Comparison of ENCODE assay signal across 33 cellular contexts in the genomic region with DNA sequence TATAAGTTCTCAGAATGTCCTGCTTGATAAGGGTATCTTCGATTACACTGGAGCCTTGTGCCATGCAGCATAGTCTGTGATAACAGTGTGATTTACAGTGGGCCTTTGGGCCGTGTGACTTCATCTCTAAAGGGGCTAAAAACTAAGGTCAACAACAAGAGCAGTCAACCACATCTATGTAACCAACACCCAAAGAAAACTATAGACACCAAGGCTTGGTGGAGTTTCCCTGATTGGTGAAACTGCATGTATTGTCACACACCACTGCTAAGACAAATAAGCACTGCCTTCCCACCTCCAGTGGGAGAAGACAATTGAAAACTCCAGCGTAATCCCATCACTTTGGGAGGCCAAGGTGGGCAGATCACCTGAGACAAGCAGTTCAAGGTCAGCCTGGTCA.
"Had no signal": no experiment of that assay in that cellular context is flagged by ENCODE, and none has a peak within 500 bp of the region (broad histone marks: within the 10 kb centered on the region; RNA-seq: fewer than 3 reads in every experiment).

No MANE protein-coding gene starts in this region.

- H3K4me3 Mint-ChIP-seq: activated B cell treated with CpG ODN at 0.5 μM for 24 hours; activated CD4-positive, alpha-beta memory T cell treated with anti-CD3 and anti-CD28 coated beads for 36 hours; activated CD4-positive, alpha-beta T cell treated with anti-CD3 and anti-CD28 coated beads, Interleukin-2, amount 10 ng/mL, durations not matched to agents 24 days and 14 days; activated CD8-positive, alpha-beta T cell treated with anti-CD3 and anti-CD28 coated beads for 36 hours; activated naive CD4-positive, alpha-beta T cell treated with anti-CD3 and anti-CD28 coated beads for 36 hours; activated naive CD8-positive, alpha-beta T cell treated with anti-CD3 and anti-CD28 coated beads for 36 hours; activated T-cell treated with anti-CD3 and anti-CD28 coated beads, Interleukin-2, amount 50 U/mL, for 4 hours; activated T-cell treated with anti-CD3 and anti-CD28 coated beads, Interleukin-2, amount 50 U/mL, for 72 hours; activated T-helper 1 cell treated with anti-CD3 and anti-CD28 coated beads, Interleukin-12 subunit alpha, Interleukin-12 subunit beta, Interleukin-2, Interleukin-4 antibody, amounts not matched to agents 30 ng/mL and 10 ng/mL and 1 ng/mL, durations not matched to agents 14 hours and 24 hours and 36 hours; activated T-helper 17 cell treated with anti-CD3 and anti-CD28 coated beads, Interleukin-2, amount 50 U/mL, for 72 hours; T-helper 17 cell had no signal

- H3K27me3 Mint-ChIP-seq: activated B cell treated with CpG ODN at 0.5 μM for 24 hours; activated CD4-positive, alpha-beta memory T cell treated with anti-CD3 and anti-CD28 coated beads for 36 hours; activated CD4-positive, alpha-beta T cell treated with anti-CD3 and anti-CD28 coated beads, Interleukin-2, amount 10 ng/mL, durations not matched to agents 24 days and 14 days; activated CD8-positive, alpha-beta T cell treated with anti-CD3 and anti-CD28 coated beads for 36 hours; activated T-helper 17 cell treated with anti-CD3 and anti-CD28 coated beads, Interleukin-2, amount 50 U/mL, for 72 hours; T-helper 17 cell had no signal

- H3K4me1 ChIP-seq: adrenal gland, body of pancreas, breast epithelium had no signal

- H3K36me3 ChIP-seq: adrenal gland, brain microvascular endothelial cell, breast epithelium had no signal

- H3K9me3 ChIP-seq: adrenal gland, body of pancreas had no signal

- H3K4me1 Mint-ChIP-seq: activated B cell treated with CpG ODN at 0.5 μM for 24 hours; activated CD4-positive, alpha-beta T cell treated with anti-CD3 and anti-CD28 coated beads, Interleukin-2, amount 10 ng/mL, durations not matched to agents 24 days and 14 days; activated naive CD8-positive, alpha-beta T cell treated with anti-CD3 and anti-CD28 coated beads for 36 hours; activated T-helper 17 cell treated with anti-CD3 and anti-CD28 coated beads, Interleukin-2, amount 50 U/mL, for 72 hours; T-helper 17 cell had no signal

- ATAC-seq: activated CD8-positive, alpha-beta T cell treated with anti-CD3 and anti-CD28 coated beads for 36 hours; activated naive CD4-positive, alpha-beta T cell treated with anti-CD3 and anti-CD28 coated beads, Interleukin-2, amount 50 U/mL, for 72 hours; activated T-cell treated with anti-CD3 and anti-CD28 coated beads, Interleukin-2, amount 50 U/mL, for 4 hours; activated T-cell treated with anti-CD3 and anti-CD28 coated beads, Interleukin-2, amount 50 U/mL, for 72 hours; activated T-helper 17 cell treated with anti-CD3 and anti-CD28 coated beads, Interleukin-2, amount 50 U/mL, for 72 hours; body of pancreas; T-helper 17 cell had no signal

- DNase-seq: activated B cell treated with CpG ODN at 0.5 μM for 24 hours; activated CD4-positive, alpha-beta memory T cell treated with anti-CD3 and anti-CD28 coated beads for 36 hours; activated CD4-positive, alpha-beta T cell treated with anti-CD3 and anti-CD28 coated beads for 4 hours; activated CD4-positive, alpha-beta T cell treated with anti-CD3 and anti-CD28 coated beads, Interleukin-2, amount 10 ng/mL, durations not matched to agents 24 days and 14 days; activated CD4-positive, alpha-beta T cell treated with anti-CD3 and anti-CD28 coated beads, Interleukin-2, amount 50 U/mL, for 1 hour; activated CD4-positive, alpha-beta T cell treated with anti-CD3 and anti-CD28 coated beads, Interleukin-2, amount 50 U/mL, for 4 hours; activated CD4-positive, CD25-positive, alpha-beta regulatory T cell treated with anti-CD3 and anti-CD28 coated beads, Interleukin-2, amount 50 U/mL, for 72 hours; activated CD8-positive, alpha-beta memory T cell treated with anti-CD3 and anti-CD28 coated beads, Interleukin-2, amount 50 U/mL, for 4 hours; activated CD8-positive, alpha-beta T cell treated with anti-CD3 and anti-CD28 coated beads for 36 hours; activated effector memory CD4-positive, alpha-beta T cell treated with anti-CD3 and anti-CD28 coated beads, Interleukin-2, amount 50 U/mL, for 16 hours; activated gamma-delta T cell treated with Interleukin-2 at 50 U/mL for 16 hours; activated naive CD4-positive, alpha-beta T cell; activated naive CD4-positive, alpha-beta T cell treated with anti-CD3 and anti-CD28 coated beads for 36 hours; activated naive CD4-positive, alpha-beta T cell treated with anti-CD3 and anti-CD28 coated beads, Interleukin-2, amount 50 U/mL, for 16 hours; activated naive CD8-positive, alpha-beta T cell treated with anti-CD3 and anti-CD28 coated beads for 36 hours; activated T-cell treated with anti-CD3 and anti-CD28 coated beads for 4 hours; activated T-cell treated with anti-CD3 and anti-CD28 coated beads, Interleukin-2, amount 50 U/mL, for 1 hour; activated T-cell treated with anti-CD3 and anti-CD28 coated beads, Interleukin-2, amount 50 U/mL, for 4 hours; activated T-cell treated with anti-CD3 and anti-CD28 coated beads, Interleukin-2, amount 50 U/mL, for 72 hours; adrenal gland; amniotic stem cell; aorta; body of pancreas; brain microvascular endothelial cell; central memory CD4-positive, alpha-beta T cell; T-helper 17 cell had no signal

- H3K27me3 ChIP-seq: adrenal gland, body of pancreas, brain microvascular endothelial cell, breast epithelium had no signal

- FAIRE-seq: astrocyte, TTC549 had no signal

- H3K27ac Mint-ChIP-seq: activated B cell treated with CpG ODN at 0.5 μM for 24 hours; activated CD4-positive, alpha-beta memory T cell treated with anti-CD3 and anti-CD28 coated beads for 36 hours; activated CD4-positive, alpha-beta T cell treated with anti-CD3 and anti-CD28 coated beads, Interleukin-2, amount 10 ng/mL, durations not matched to agents 24 days and 14 days; activated CD8-positive, alpha-beta T cell treated with anti-CD3 and anti-CD28 coated beads for 36 hours; activated naive CD4-positive, alpha-beta T cell treated with anti-CD3 and anti-CD28 coated beads for 36 hours; activated naive CD4-positive, alpha-beta T cell treated with anti-CD3 and anti-CD28 coated beads, Interleukin-2, amount 50 U/mL, for 72 hours; activated naive CD8-positive, alpha-beta T cell treated with anti-CD3 and anti-CD28 coated beads for 36 hours; activated T-cell treated with anti-CD3 and anti-CD28 coated beads, Interleukin-2, amount 50 U/mL, for 72 hours; activated T-helper 1 cell treated with anti-CD3 and anti-CD28 coated beads, Interleukin-12 subunit alpha, Interleukin-12 subunit beta, Interleukin-2, Interleukin-4 antibody, amounts not matched to agents 30 ng/mL and 10 ng/mL and 1 ng/mL, durations not matched to agents 14 hours and 24 hours and 36 hours; activated T-helper 17 cell treated with anti-CD3 and anti-CD28 coated beads, Interleukin-2, amount 50 U/mL, for 72 hours; T-helper 17 cell had no signal

- H3K36me3 Mint-ChIP-seq: activated naive CD8-positive, alpha-beta T cell treated with anti-CD3 and anti-CD28 coated beads for 36 hours had no signal

- H3K27ac ChIP-seq: adrenal gland, body of pancreas, brain microvascular endothelial cell, breast epithelium, VCaP had no signal

- H3K4me3 ChIP-seq: adrenal gland, body of pancreas, breast epithelium had no signal

- H3K9me3 Mint-ChIP-seq: activated T-helper 1 cell treated with anti-CD3 and anti-CD28 coated beads, Interleukin-12 subunit alpha, Interleukin-12 subunit beta, Interleukin-2, Interleukin-4 antibody, amounts not matched to agents 30 ng/mL and 10 ng/mL and 1 ng/mL, durations not matched to agents 14 hours and 24 hours and 36 hours had no signal
